37 cellular contexts compared by ENCODE assay signal in the genomic region with DNA sequence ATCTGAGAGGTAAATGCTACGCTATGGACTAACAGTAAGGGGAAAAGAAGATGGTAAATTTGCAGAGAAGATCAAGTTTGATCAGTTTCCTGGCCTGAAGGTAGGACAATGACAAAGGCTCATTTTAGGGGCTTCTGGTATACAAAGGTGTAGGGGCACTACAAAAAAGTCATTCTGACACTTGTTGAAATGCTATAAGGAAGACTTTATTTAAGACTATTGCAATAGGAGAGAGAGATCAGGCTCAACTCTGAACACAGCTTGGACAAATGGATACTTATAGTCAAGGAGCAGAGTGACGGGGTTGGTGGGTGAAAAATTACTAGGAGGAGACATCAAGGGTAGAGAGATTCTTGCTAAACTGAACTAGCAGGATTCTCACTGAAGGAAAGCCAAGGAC.
"Had no signal": no experiment of that assay in that cellular context is flagged by ENCODE, and none has a peak within 500 bp of the region (broad histone marks: within the 10 kb centered on the region; RNA-seq: fewer than 3 reads in every experiment).

No MANE protein-coding gene starts in this region.

- DNase-seq: activated CD4-positive, alpha-beta memory T cell treated with anti-CD3 and anti-CD28 coated beads, Interleukin-2, amount 10 ng/mL, durations not matched to agents 7 days and 5 days; activated CD4-positive, alpha-beta T cell treated with anti-CD3 and anti-CD28 coated beads for 1 hour; activated CD4-positive, alpha-beta T cell treated with anti-CD3 and anti-CD28 coated beads for 36 hours; activated CD4-positive, alpha-beta T cell treated with anti-CD3 and anti-CD28 coated beads for 48 hours; activated CD4-positive, alpha-beta T cell treated with anti-CD3 and anti-CD28 coated beads, Interleukin-2, amount 10 ng/mL, durations not matched to agents 7 days and 5 days; activated CD4-positive, alpha-beta T cell treated with anti-CD3 and anti-CD28 coated beads, Interleukin-2, amount 50 U/mL, for 48 hours; activated CD4-positive, CD25-positive, alpha-beta regulatory T cell; activated CD8-positive, alpha-beta memory T cell treated with anti-CD3 and anti-CD28 coated beads for 24 hours; activated CD8-positive, alpha-beta memory T cell treated with anti-CD3 and anti-CD28 coated beads, Interleukin-2, amount 10 ng/mL, durations not matched to agents 7 days and 5 days; activated CD8-positive, alpha-beta memory T cell treated with anti-CD3 and anti-CD28 coated beads, Interleukin-2, amount 50 U/mL, for 48 hours; activated CD8-positive, alpha-beta T cell treated with anti-CD3 and anti-CD28 coated beads, Interleukin-2, amount 10 ng/mL, durations not matched to agents 7 days and 5 days; activated effector memory CD4-positive, alpha-beta T cell treated with Interleukin-2 at 50 U/mL for 16 hours; activated gamma-delta T cell; activated naive CD4-positive, alpha-beta T cell treated with anti-CD3 and anti-CD28 coated beads, Interleukin-2, amount 10 ng/mL, durations not matched to agents 7 days and 5 days; activated naive CD4-positive, alpha-beta T cell treated with Interleukin-2 at 50 U/mL for 16 hours; activated naive CD8-positive, alpha-beta T cell treated with anti-CD3 and anti-CD28 coated beads, Interleukin-2, amount 10 ng/mL, durations not matched to agents 7 days and 5 days; activated naive CD8-positive, alpha-beta T cell treated with anti-CD3 and anti-CD28 coated beads, Interleukin-2, amount 50 U/mL, for 24 hours; activated T-cell treated with anti-CD3 and anti-CD28 coated beads, Interleukin-2, amount 50 U/mL, for 24 hours; activated T-cell treated with anti-CD3 and anti-CD28 coated beads, Interleukin-2, amount 50 U/mL, for 48 hours; amygdala; anterior cingulate cortex; caudate nucleus; cerebellar nuclear complex; T-helper 1 cell; T-helper 2 cell; T-helper 9 cell; WERI-Rb-1 had no signal

- H3K36me3 ChIP-seq: ascending aorta, cardiac muscle cell, WERI-Rb-1 had no signal

- H3K36me3 Mint-ChIP-seq: activated naive CD4-positive, alpha-beta T cell treated with anti-CD3 and anti-CD28 coated beads, Interleukin-2, amount 10 ng/mL, durations not matched to agents 7 days and 5 days; brain had no signal

- H3K4me1 ChIP-seq: ascending aorta had no signal

- H3K4me1 Mint-ChIP-seq: activated CD4-positive, alpha-beta memory T cell treated with anti-CD3 and anti-CD28 coated beads, Interleukin-2, amount 10 ng/mL, durations not matched to agents 7 days and 5 days; activated CD4-positive, alpha-beta T cell treated with anti-CD3 and anti-CD28 coated beads, Interleukin-2, amount 10 ng/mL, durations not matched to agents 7 days and 5 days; activated CD8-positive, alpha-beta memory T cell treated with anti-CD3 and anti-CD28 coated beads, Interleukin-2, amount 10 ng/mL, durations not matched to agents 7 days and 5 days; activated naive CD4-positive, alpha-beta T cell treated with anti-CD3 and anti-CD28 coated beads, Interleukin-2, amount 10 ng/mL, durations not matched to agents 7 days and 5 days; activated naive CD8-positive, alpha-beta T cell treated with anti-CD3 and anti-CD28 coated beads, Interleukin-2, amount 50 U/mL, for 24 hours; brain; central memory CD8-positive, alpha-beta T cell had no signal

- H3K4me3 Mint-ChIP-seq: activated CD4-positive, alpha-beta memory T cell treated with anti-CD3 and anti-CD28 coated beads, Interleukin-2, amount 10 ng/mL, durations not matched to agents 7 days and 5 days; activated CD4-positive, alpha-beta T cell treated with anti-CD3 and anti-CD28 coated beads for 36 hours; activated CD4-positive, alpha-beta T cell treated with anti-CD3 and anti-CD28 coated beads, Interleukin-2, amount 10 ng/mL, durations not matched to agents 7 days and 5 days; activated CD8-positive, alpha-beta memory T cell treated with anti-CD3 and anti-CD28 coated beads, Interleukin-2, amount 10 ng/mL, durations not matched to agents 7 days and 5 days; activated CD8-positive, alpha-beta T cell treated with anti-CD3 and anti-CD28 coated beads, Interleukin-2, amount 10 ng/mL, durations not matched to agents 7 days and 5 days; activated naive CD4-positive, alpha-beta T cell treated with anti-CD3 and anti-CD28 coated beads, Interleukin-2, amount 10 ng/mL, durations not matched to agents 7 days and 5 days; activated naive CD4-positive, alpha-beta T cell treated with anti-CD3 and anti-CD28 coated beads, Interleukin-2, amount 50 U/mL, for 24 hours; activated naive CD8-positive, alpha-beta T cell; activated naive CD8-positive, alpha-beta T cell treated with anti-CD3 and anti-CD28 coated beads, Interleukin-2, amount 10 ng/mL, durations not matched to agents 7 days and 5 days; activated naive CD8-positive, alpha-beta T cell treated with anti-CD3 and anti-CD28 coated beads, Interleukin-2, amount 50 U/mL, for 24 hours; activated T-cell treated with anti-CD3 and anti-CD28 coated beads, Interleukin-2, amount 50 U/mL, for 24 hours; brain; central memory CD8-positive, alpha-beta T cell; T-helper 1 cell treated with Interleukin-12 subunit alpha and Interleukin-12 subunit beta and Interleukin-4 antibody, amounts not matched to agents 30 μg/mL and 1 μg/mL, for 36 hours; T-helper 2 cell treated with Interferon-gamma antibody and Interleukin-4, amounts not matched to agents 5 μg/mL and 100 μg/mL, for 36 hours; WTC11 had no signal

- H3K9me3 ChIP-seq: ascending aorta had no signal

- H3K4me3 ChIP-seq: ascending aorta, cardiac muscle cell had no signal

- H3K27me3 Mint-ChIP-seq: activated CD4-positive, alpha-beta T cell treated with anti-CD3 and anti-CD28 coated beads for 36 hours; activated naive CD4-positive, alpha-beta T cell treated with anti-CD3 and anti-CD28 coated beads, Interleukin-2, amount 50 U/mL, for 24 hours had no signal

- H3K27ac ChIP-seq: ascending aorta, cardiac muscle cell, WERI-Rb-1 had no signal

- H3K27ac Mint-ChIP-seq: activated CD4-positive, alpha-beta memory T cell treated with anti-CD3 and anti-CD28 coated beads, Interleukin-2, amount 10 ng/mL, durations not matched to agents 7 days and 5 days; activated CD4-positive, alpha-beta T cell treated with anti-CD3 and anti-CD28 coated beads for 36 hours; activated CD4-positive, alpha-beta T cell treated with anti-CD3 and anti-CD28 coated beads, Interleukin-2, amount 10 ng/mL, durations not matched to agents 7 days and 5 days; activated CD8-positive, alpha-beta memory T cell treated with anti-CD3 and anti-CD28 coated beads, Interleukin-2, amount 10 ng/mL, durations not matched to agents 7 days and 5 days; activated CD8-positive, alpha-beta T cell treated with anti-CD3 and anti-CD28 coated beads, Interleukin-2, amount 10 ng/mL, durations not matched to agents 7 days and 5 days; activated naive CD4-positive, alpha-beta T cell treated with anti-CD3 and anti-CD28 coated beads, Interleukin-2, amount 10 ng/mL, durations not matched to agents 7 days and 5 days; activated naive CD4-positive, alpha-beta T cell treated with anti-CD3 and anti-CD28 coated beads, Interleukin-2, amount 50 U/mL, for 24 hours; activated naive CD8-positive, alpha-beta T cell; activated naive CD8-positive, alpha-beta T cell treated with anti-CD3 and anti-CD28 coated beads, Interleukin-2, amount 10 ng/mL, durations not matched to agents 7 days and 5 days; activated naive CD8-positive, alpha-beta T cell treated with anti-CD3 and anti-CD28 coated beads, Interleukin-2, amount 50 U/mL, for 24 hours; activated T-cell treated with anti-CD3 and anti-CD28 coated beads, Interleukin-2, amount 50 U/mL, for 24 hours; activated T-helper 2 cell treated with anti-CD3 and anti-CD28 coated beads, Interferon-gamma antibody, Interleukin-2, Interleukin-4, amounts not matched to agents 10 μg/mL and 5 μg/mL and 100 μg/mL, durations not matched to agents 14 hours and 24 hours and 36 hours; brain; T-helper 1 cell treated with Interleukin-12 subunit alpha and Interleukin-12 subunit beta and Interleukin-4 antibody, amounts not matched to agents 30 μg/mL and 1 μg/mL, for 36 hours; T-helper 2 cell treated with Interferon-gamma antibody and Interleukin-4, amounts not matched to agents 5 μg/mL and 100 μg/mL, for 36 hours; WTC11 had no signal
